In genomic region chr6:105179244-105180065, GRCh38 we compare ENCODE assay signal across 7 cellular contexts. TPM values are rescaled to one million over a fixed set of nuclear protein-coding genes. Genes with fewer than 3 reads are reported as not detected.
DNase-seq lines count a peak whose midpoint lies in the region; ATAC-seq and TF ChIP-seq lines count a peak whose summit lies in the region.

A gene with protein sequence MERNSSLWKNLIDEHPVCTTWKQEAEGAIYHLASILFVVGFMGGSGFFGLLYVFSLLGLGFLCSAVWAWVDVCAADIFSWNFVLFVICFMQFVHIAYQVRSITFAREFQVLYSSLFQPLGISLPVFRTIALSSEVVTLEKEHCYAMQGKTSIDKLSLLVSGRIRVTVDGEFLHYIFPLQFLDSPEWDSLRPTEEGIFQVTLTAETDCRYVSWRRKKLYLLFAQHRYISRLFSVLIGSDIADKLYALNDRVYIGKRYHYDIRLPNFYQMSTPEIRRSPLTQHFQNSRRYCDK (minus strand): TSS chr6:105180014. CDS start chr6:105161909, 18,105 bp downstream.

- DNase-seq in activated CD4-positive, alpha-beta memory T cell treated with anti-CD3 and anti-CD28 coated beads, Interleukin-2, amount 10 ng/mL, durations not matched to agents 7 days and 5 days = no peak
- DNase-seq in Right ventricle myocardium inferior (ENCODE audit: missing footprints) = no peak
- peak in 1 of 5 donors; percentile 11 for DNase-seq in ovary
- no peak for DNase-seq in GM19238 (ENCODE audit: insufficient read length, low spot score)
- no peak for DNase-seq in cerebellum (ENCODE audit: low spot score)

- H3K4me1 ChIP-seq in ovary (ENCODE audit: insufficient read depth) = no peaks in the 10 kb centered on the region

- peak within 1 kb of the TSS; percentile 44; the same call in 1 of the 2 replicates for H3K4me3 ChIP-seq in GM08714 (ENCODE audit: low read length)
- peak within 1 kb of the TSS; percentile 29 for H3K4me3 ChIP-seq in ovary

- H3K9me3 Mint-ChIP-seq in activated CD4-positive, alpha-beta memory T cell treated with anti-CD3 and anti-CD28 coated beads, Interleukin-2, amount 10 ng/mL, durations not matched to agents 7 days and 5 days = no peaks in the 10 kb centered on the region

- no peak for TF ChIP-seq CTCF in ovary (IDR thresholded peaks at IDR 0.05)

- H3K36me3 ChIP-seq in ovary = no peaks in the 10 kb centered on the region

- ATAC-seq in HG02885 (IDR thresholded peaks at IDR 0.05; ENCODE audit: poor library complexity, unreplicated experiment) (peak; percentile 59), Right ventricle myocardium inferior (peak; percentile 71)

- H3K27ac ChIP-seq in ovary = no peak within 1 kb of the TSS

- CTCF ChIA-PET in activated CD4-positive, alpha-beta memory T cell treated with anti-CD3 and anti-CD28 coated beads, Interleukin-2, amount 10 ng/mL, durations not matched to agents 7 days and 5 days (lab: Charles Lee) = no interaction called here

- peaks cover 60% of the 10 kb centered on the region for H3K27me3 Mint-ChIP-seq in activated CD4-positive, alpha-beta memory T cell treated with anti-CD3 and anti-CD28 coated beads, Interleukin-2, amount 10 ng/mL, durations not matched to agents 7 days and 5 days

- H3K27ac Mint-ChIP-seq in activated CD4-positive, alpha-beta memory T cell treated with anti-CD3 and anti-CD28 coated beads, Interleukin-2, amount 10 ng/mL, durations not matched to agents 7 days and 5 days = no peak within 1 kb of the TSS

- intact Hi-C loops in Right ventricle myocardium inferior (cut with DNase I) = loop anchor here (2.0 to 5.0 kb wide), 3 partner anchors 83 to 121 kb away; no protein-coding TSS in a partner anchor
- intact Hi-C loops in ovary (cut with DNase I) = no loop called here

- H3K9me3 ChIP-seq in ovary = no peaks in the 10 kb centered on the region

- WGBS in ovary, 3 donors = 3 to 5% (median 3%) methylated on average over 72 to 90 of the region's 90 CpGs

- no peak for TF ChIP-seq POLR2A in ovary (IDR thresholded peaks at IDR 0.05)

- H3K4me3 Mint-ChIP-seq in activated CD4-positive, alpha-beta memory T cell treated with anti-CD3 and anti-CD28 coated beads, Interleukin-2, amount 10 ng/mL, durations not matched to agents 7 days and 5 days = peak within 1 kb of the TSS; percentile 21

- no peaks in the 10 kb centered on the region for H3K27me3 ChIP-seq in ovary

- H3K36me3 Mint-ChIP-seq in activated CD4-positive, alpha-beta memory T cell treated with anti-CD3 and anti-CD28 coated beads, Interleukin-2, amount 10 ng/mL, durations not matched to agents 7 days and 5 days (ENCODE audit: low read depth) = no peaks in the 10 kb centered on the region

- POLR2A ChIA-PET in activated CD4-positive, alpha-beta memory T cell treated with anti-CD3 and anti-CD28 coated beads, Interleukin-2, amount 10 ng/mL, durations not matched to agents 7 days and 5 days (lab: Charles Lee) = no interaction called here

- TF ChIP-seq EP300 in ovary (IDR thresholded peaks at IDR 0.05) = no peak

- peaks cover 6% of the 10 kb centered on the region for H3K4me1 Mint-ChIP-seq in activated CD4-positive, alpha-beta memory T cell treated with anti-CD3 and anti-CD28 coated beads, Interleukin-2, amount 10 ng/mL, durations not matched to agents 7 days and 5 days

RNA-seq across cellular contexts. Expression of the gene that starts here (rescaled TPM):
- total RNA-seq in activated CD4-positive, alpha-beta memory T cell treated with anti-CD3 and anti-CD28 coated beads, Interleukin-2, amount 10 ng/mL, durations not matched to agents 7 days and 5 days = not detected
- total RNA-seq in Right ventricle myocardium inferior (47.8 TPM), ovary (under 1 TPM in 1 of 7 donors, not detected in 6; 0.45 TPM), cerebellum (0.27 TPM)
- polyA plus RNA-seq in ovary = 1 to 10 TPM in 1 of 2 donors, under 1 TPM in 1; 0.15 to 3.1 TPM

Comparison
In these comparisons a context has a peak if more than half of its experiments do, and no peak if none do; other contexts are left out.
1. RNA of the gene that starts here (total RNA-seq): 47.8 TPM in Right ventricle myocardium inferior (single experiment); 0.27 TPM in cerebellum (single experiment), 0.45 TPM in ovary and not detected in activated CD4-positive, alpha-beta memory T cell treated with anti-CD3 and anti-CD28 coated beads, Interleukin-2, amount 10 ng/mL, durations not matched to agents 7 days and 5 days; every median in the first group is over 10 times any median in the second.